12 cellular contexts compared by ENCODE assay signal in the genomic region with DNA sequence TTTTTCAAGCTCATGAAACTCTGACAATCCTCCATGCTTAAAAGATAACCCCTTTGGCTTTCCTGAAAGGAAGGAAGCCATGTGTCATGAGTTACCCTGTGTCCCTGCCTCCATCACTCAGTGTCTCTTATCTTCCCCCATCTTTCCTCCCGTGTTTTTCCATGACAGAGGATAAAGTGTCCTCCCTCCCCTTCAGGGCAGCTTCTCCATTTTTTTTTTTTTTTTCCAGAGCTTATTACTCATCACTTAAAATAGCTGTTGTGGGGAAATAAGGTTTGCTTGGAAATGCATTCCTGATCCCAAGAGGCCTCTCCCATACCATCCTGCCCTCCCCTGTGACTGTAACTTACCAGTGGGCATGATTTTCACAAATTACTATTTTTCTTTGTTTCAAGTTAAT.
DNase-seq lines count a peak whose midpoint lies in the region; ATAC-seq, FAIRE-seq and TF ChIP-seq lines count a peak whose summit lies in the region.
"Had no signal": no experiment of that assay in that cellular context is flagged by ENCODE, and none has a peak within 500 bp of the region (broad histone marks: within the 10 kb centered on the region; RNA-seq: fewer than 3 reads in every experiment).

No MANE protein-coding gene starts in this region.

- H3K36me3 ChIP-seq in HepG2 (replicated peaks in 1 of 2; ENCODE audit: control insufficient read depth in 1 of 2, insufficient read depth in 2 of 2, low read length in 2 of 2), result no peaks in the 10 kb centered on the region

- H2AFZ ChIP-seq in HepG2 (ENCODE audit: low read length), result no peak overlapping the region

- TF ChIP-seq EP300 in HepG2 (IDR thresholded peaks at IDR 0.05; ENCODE audit: low read depth in 2 of 2, low read length in 2 of 2) (peak in 1 of 2 experiments; percentile 48; a peak in 1 of 4 replicates), HepG2 (CRISPR knock-in tag; IDR thresholded peaks at IDR 0.05; ENCODE audit: borderline replicate concordance) (no peak)

- DNase-seq in AG04449 (ENCODE audit: low read depth, low spot score) (peak; percentile 17), LHCN-M2 (ENCODE audit: low read depth) (peak; percentile 85), dedifferentiated amniotic fluid mesenchymal stem cell (ENCODE audit: extremely low spot score) (peak; percentile 86), HepG2 (ENCODE audit: low spot score) (peak; percentile 20), NCI-H1694 (lab: John Stamatoyannopoulos, UW) (no peak)
- no peak for DNase-seq in activated CD4-positive, alpha-beta T cell treated with anti-CD3 and anti-CD28 coated beads for 48 hours
- DNase-seq in activated naive CD4-positive, alpha-beta T cell treated with anti-CD3 and anti-CD28 coated beads, Interleukin-2, amount 50 U/mL, for 16 hours, result no peak
- DNase-seq: activated T-cell treated with anti-CD3 and anti-CD28 coated beads, Interleukin-2, amount 50 U/mL, for 24 hours; AML-193; OCI-M1 had no signal

- no peak for ATAC-seq in HepG2
- no peak for ATAC-seq in HG02588 (IDR thresholded peaks at IDR 0.05; ENCODE audit: unreplicated experiment)
- ATAC-seq: sciatic nerve had no signal

- TF ChIP-seq RAD21 in HepG2 (CRISPR knock-in tag; IDR thresholded peaks at IDR 0.05), result no peak

- CTCF ChIA-PET in AG04449 (lab: Yijun Ruan, JAX) (no interaction called here), HepG2 (lab: Yijun Ruan, JAX; ENCODE audit: low intra/inter-chr PET ratio, low total read pairs) (no interaction called here)

- H3K27me3 ChIP-seq in HepG2 (ENCODE audit: control insufficient read depth in 1 of 2, insufficient read depth in 2 of 2, low read length in 2 of 2), result no peaks in the 10 kb centered on the region

- no peak overlapping the region for H3K4me2 ChIP-seq in HepG2 (ENCODE audit: low read depth, low read length)

- H3K4me1 ChIP-seq in HepG2 (ENCODE audit: insufficient read depth, low read length), result peaks cover 23% of the 10 kb centered on the region

- H3K9me3 ChIP-seq in HepG2 (ENCODE audit: low read length), result no peaks in the 10 kb centered on the region

- in situ Hi-C loops in HepG2 (cut with HindIII; ENCODE audit: extremely low pct_ligation_motif_present, low pct_unique_long_range_greater_than_20kb), result no loop called here

- intact Hi-C loops in HepG2 (cut with micrococcal nuclease; ENCODE audit: unreplicated experiment), result no loop called here

- no peak for TF ChIP-seq POLR2A in HepG2 (IDR thresholded peaks at IDR 0.05; ENCODE audit: insufficient read depth in 1 of 2, low read depth in 2 of 2, low read length in 2 of 2)

- H4K20me1 ChIP-seq in HepG2 (ENCODE audit: insufficient read depth, low read length), result no peaks in the 10 kb centered on the region

- H3K79me2 ChIP-seq in HepG2 (ENCODE audit: insufficient read depth, low read length), result no peaks in the 10 kb centered on the region

- H3K27ac ChIP-seq in HepG2 (ENCODE audit: extremely low read length, insufficient read depth, low read length), result no peak overlapping the region

- H3K4me3 ChIP-seq in AG04449 (ENCODE audit: low read depth, low read length), result no peak overlapping the region
- H3K4me3 ChIP-seq in HepG2 (replicated peaks in 1 of 3; ENCODE audit: insufficient read depth in 1 of 3, low read depth in 2 of 3, low read length in 3 of 3), result no peak overlapping the region

- no peak overlapping the region for H3K9ac ChIP-seq in HepG2 (ENCODE audit: insufficient read depth, low read depth, low read length)

- no TSS peak for BruUV-seq in HepG2 (replicated peaks; lab: Mats Ljungman, UMichigan)

- TF ChIP-seq CTCF in AG04449 (IDR thresholded peaks at IDR 0.05; ENCODE audit: insufficient read depth, low read length, missing control alignments) (no peak), HepG2 (CRISPR knock-in tag; IDR thresholded peaks at IDR 0.05) (no peak)

- no peak for FAIRE-seq in HepG2 (lab: Jason Lieb, UNC)

- POLR2A ChIA-PET in AG04449 (lab: Yijun Ruan, JAX) (no interaction called here), HepG2 (lab: Yijun Ruan, JAX) (interaction anchor here (1.3 to 2.0 kb wide), 2 partner anchors 28 to 34 kb away, joined by 6 to 11 read pairs; no protein-coding TSS in a partner anchor)

- WGBS in HepG2 (ENCODE audit: low lambda C conversion rate), result 2% methylated on average over 1 of the region's 1 CpG

TF ChIP-seq in HepG2, 621 proteins besides CTCF, POLR2A, EP300 and RAD21:
- no peak for TF ChIP-seq ZBTB20 (CRISPR knock-in tag; IDR thresholded peaks at IDR 0.05; ENCODE audit: borderline replicate concordance, low read depth)
- no peak for TF ChIP-seq FOXK1 (CRISPR knock-in tag; IDR thresholded peaks at IDR 0.05; ENCODE audit: borderline replicate concordance, low read depth)
- no peak for TF ChIP-seq ZNF143 (CRISPR knock-in tag; IDR thresholded peaks at IDR 0.05)
- TF ChIP-seq, protein P1, sequence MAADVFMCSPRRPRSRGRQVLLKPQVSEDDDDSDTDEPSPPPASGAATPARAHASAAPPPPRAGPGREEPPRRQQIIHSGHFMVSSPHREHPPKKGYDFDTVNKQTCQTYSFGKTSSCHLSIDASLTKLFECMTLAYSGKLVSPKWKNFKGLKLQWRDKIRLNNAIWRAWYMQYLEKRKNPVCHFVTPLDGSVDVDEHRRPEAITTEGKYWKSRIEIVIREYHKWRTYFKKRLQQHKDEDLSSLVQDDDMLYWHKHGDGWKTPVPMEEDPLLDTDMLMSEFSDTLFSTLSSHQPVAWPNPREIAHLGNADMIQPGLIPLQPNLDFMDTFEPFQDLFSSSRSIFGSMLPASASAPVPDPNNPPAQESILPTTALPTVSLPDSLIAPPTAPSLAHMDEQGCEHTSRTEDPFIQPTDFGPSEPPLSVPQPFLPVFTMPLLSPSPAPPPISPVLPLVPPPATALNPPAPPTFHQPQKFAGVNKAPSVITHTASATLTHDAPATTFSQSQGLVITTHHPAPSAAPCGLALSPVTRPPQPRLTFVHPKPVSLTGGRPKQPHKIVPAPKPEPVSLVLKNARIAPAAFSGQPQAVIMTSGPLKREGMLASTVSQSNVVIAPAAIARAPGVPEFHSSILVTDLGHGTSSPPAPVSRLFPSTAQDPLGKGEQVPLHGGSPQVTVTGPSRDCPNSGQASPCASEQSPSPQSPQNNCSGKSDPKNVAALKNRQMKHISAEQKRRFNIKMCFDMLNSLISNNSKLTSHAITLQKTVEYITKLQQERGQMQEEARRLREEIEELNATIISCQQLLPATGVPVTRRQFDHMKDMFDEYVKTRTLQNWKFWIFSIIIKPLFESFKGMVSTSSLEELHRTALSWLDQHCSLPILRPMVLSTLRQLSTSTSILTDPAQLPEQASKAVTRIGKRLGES (CRISPR knock-in tag; IDR thresholded peaks at IDR 0.05; ENCODE audit: borderline replicate concordance), result no peak
- no peak for TF ChIP-seq ETV6 (CRISPR knock-in tag; conservative IDR thresholded peaks at IDR 0.05)
- TF ChIP-seq JARID2 (CRISPR knock-in tag; IDR thresholded peaks at IDR 0.05; ENCODE audit: insufficient replicate concordance), result no peak
- TF ChIP-seq ZNF850 (CRISPR knock-in tag; conservative IDR thresholded peaks at IDR 0.05), result no peak
- TF ChIP-seq, protein P2, sequence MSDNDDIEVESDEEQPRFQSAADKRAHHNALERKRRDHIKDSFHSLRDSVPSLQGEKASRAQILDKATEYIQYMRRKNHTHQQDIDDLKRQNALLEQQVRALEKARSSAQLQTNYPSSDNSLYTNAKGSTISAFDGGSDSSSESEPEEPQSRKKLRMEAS (IDR thresholded peaks at IDR 0.05), result no peak
- no peak for TF ChIP-seq MAF1 (CRISPR knock-in tag; IDR thresholded peaks at IDR 0.05; ENCODE audit: borderline replicate concordance)
- TF ChIP-seq FLYWCH1 (CRISPR knock-in tag; IDR thresholded peaks at IDR 0.05), result no peak
- TF ChIP-seq, protein P3, sequence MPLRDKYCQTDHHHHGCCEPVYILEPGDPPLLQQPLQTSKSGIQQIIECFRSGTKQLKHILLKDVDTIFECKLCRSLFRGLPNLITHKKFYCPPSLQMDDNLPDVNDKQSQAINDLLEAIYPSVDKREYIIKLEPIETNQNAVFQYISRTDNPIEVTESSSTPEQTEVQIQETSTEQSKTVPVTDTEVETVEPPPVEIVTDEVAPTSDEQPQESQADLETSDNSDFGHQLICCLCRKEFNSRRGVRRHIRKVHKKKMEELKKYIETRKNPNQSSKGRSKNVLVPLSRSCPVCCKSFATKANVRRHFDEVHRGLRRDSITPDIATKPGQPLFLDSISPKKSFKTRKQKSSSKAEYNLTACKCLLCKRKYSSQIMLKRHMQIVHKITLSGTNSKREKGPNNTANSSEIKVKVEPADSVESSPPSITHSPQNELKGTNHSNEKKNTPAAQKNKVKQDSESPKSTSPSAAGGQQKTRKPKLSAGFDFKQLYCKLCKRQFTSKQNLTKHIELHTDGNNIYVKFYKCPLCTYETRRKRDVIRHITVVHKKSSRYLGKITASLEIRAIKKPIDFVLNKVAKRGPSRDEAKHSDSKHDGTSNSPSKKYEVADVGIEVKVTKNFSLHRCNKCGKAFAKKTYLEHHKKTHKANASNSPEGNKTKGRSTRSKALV (CRISPR knock-in tag; IDR thresholded peaks at IDR 0.05), result no peak
- no peak for TF ChIP-seq ZNF512B (CRISPR knock-in tag; IDR thresholded peaks at IDR 0.05; ENCODE audit: borderline replicate concordance)
- TF ChIP-seq ZNF660 (CRISPR knock-in tag; IDR thresholded peaks at IDR 0.05; ENCODE audit: borderline replicate concordance, low read depth), result no peak

Comparison
In these comparisons a context has a peak if more than half of its experiments do, and no peak if none do; other contexts are left out.
1. DNase-seq: peak in AG04449 (single experiment), LHCN-M2 (single experiment), dedifferentiated amniotic fluid mesenchymal stem cell (single experiment) and HepG2 (single experiment); none in activated CD4-positive, alpha-beta T cell treated with anti-CD3 and anti-CD28 coated beads for 48 hours (single experiment), NCI-H1694 (single experiment) and activated naive CD4-positive, alpha-beta T cell treated with anti-CD3 and anti-CD28 coated beads, Interleukin-2, amount 50 U/mL, for 16 hours (single experiment).